ENCODE assay signal across 8 cellular contexts in the genomic region with DNA sequence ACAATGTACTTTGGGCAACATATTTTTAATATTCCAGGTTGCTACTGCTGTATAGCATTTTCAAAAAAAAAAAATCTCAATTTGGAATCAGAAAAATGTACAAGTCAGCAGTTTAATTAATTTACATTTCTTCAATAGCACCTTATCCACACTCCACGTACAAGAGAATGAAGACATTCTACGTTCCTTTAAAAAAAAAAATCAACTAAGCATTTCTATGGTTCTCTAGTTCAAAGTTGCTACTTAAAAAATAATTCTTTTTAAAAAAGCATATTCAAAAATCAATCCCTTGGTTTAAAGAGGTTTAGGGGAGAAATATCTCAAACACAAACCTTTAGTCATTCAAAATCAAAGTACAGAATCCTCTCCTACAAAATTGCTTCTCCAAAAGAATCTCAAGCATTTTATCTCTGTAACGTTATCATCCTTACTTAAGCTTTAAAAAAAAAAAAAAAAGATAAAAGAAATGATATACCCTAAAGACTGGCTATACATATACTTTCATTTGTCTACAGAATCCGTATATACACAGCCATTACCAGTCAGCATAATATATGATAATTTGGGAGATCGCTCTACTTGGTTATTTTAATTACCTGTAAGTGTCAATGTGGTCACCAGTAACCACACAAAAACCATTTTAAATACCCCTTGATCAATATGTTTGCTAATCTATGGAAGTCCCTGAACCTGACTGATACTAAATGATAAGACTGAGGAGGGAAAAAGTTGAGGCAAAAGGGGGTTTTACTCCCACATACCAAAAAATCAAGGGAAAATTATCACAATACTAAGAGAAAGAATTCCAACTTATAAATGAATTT. TPM values are rescaled to one million over a fixed set of nuclear protein-coding genes. Genes with fewer than 3 reads are reported as not detected.
DNase-seq lines count a peak whose midpoint lies in the region; TF ChIP-seq lines count a peak whose summit lies in the region.
"Had no signal": no experiment of that assay in that cellular context is flagged by ENCODE, and none has a peak within 500 bp of the region (broad histone marks: within the 10 kb centered on the region; RNA-seq: fewer than 3 reads in every experiment).

No MANE protein-coding gene starts in this region.

- H3F3A ChIP-seq in GM23248 (ENCODE audit: insufficient read depth) (peaks cover 11% of the 10 kb centered on the region; the same call in 1 of the 2 replicates), PC-9 (ENCODE audit: insufficient read depth, low read depth) (no peaks in the 10 kb centered on the region; the same call in 1 of the 2 replicates)

- H2BK120ac ChIP-seq in neuronal stem cell (ENCODE audit: low read depth, low read length) = no peak overlapping the region

- H2BK15ac ChIP-seq in neuronal stem cell (ENCODE audit: low read length) = no peak overlapping the region

- H3K23ac ChIP-seq in neuronal stem cell (ENCODE audit: low read depth, low read length, poor library complexity) = no peak overlapping the region

- no peaks in the 10 kb centered on the region for H3K27me3 ChIP-seq in GM23248 (replicated peaks; ENCODE audit: insufficient read depth)
- no peaks in the 10 kb centered on the region for H3K27me3 ChIP-seq in PC-9 (ENCODE audit: insufficient read depth, low read depth)
- H3K27me3 ChIP-seq in neuronal stem cell (ENCODE audit: control insufficient read depth in 3 of 3, insufficient read depth in 3 of 3, low read depth in 1 of 3, low read length in 3 of 3) = no peaks in the 10 kb centered on the region
- H3K27me3 ChIP-seq: Peyer's patch had no signal

- H3K18ac ChIP-seq in neuronal stem cell (ENCODE audit: low read length) = no peak overlapping the region

- no peak overlapping the region for H3K27ac Mint-ChIP-seq in endothelial cell (ENCODE audit: unreplicated experiment)

- no peaks in the 10 kb centered on the region for H3K9me3 Mint-ChIP-seq in endothelial cell (ENCODE audit: unreplicated experiment)

- no peak overlapping the region for H2AK5ac ChIP-seq in neuronal stem cell (ENCODE audit: low read depth, low read length)

- H3K14ac ChIP-seq in neuronal stem cell (ENCODE audit: low read length) = no peak overlapping the region

- H3K4me1 Mint-ChIP-seq in endothelial cell (ENCODE audit: unreplicated experiment) = peaks cover 41% of the 10 kb centered on the region

- H3K4me3 ChIP-seq in GM23248 (peak overlapping the region; percentile 92), PC-9 (peak overlapping the region; percentile 89), skeletal muscle cell (ENCODE audit: low read depth, low read length) (peak overlapping the region; percentile 72), neuronal stem cell (ENCODE audit: low read length in 2 of 2) (peak overlapping the region in 1 of 2 donors; percentile 73)

- H3K4me2 ChIP-seq in GM23248 (ENCODE audit: unreplicated experiment) (peak overlapping the region; percentile 95), PC-9 (peak overlapping the region; percentile 96), neuronal stem cell (ENCODE audit: insufficient read depth, low read length, poor library complexity, severe bottlenecking) (no peak overlapping the region)

- H2BK12ac ChIP-seq in neuronal stem cell (ENCODE audit: low read length) = no peak overlapping the region

- H3K27me3 Mint-ChIP-seq in endothelial cell (ENCODE audit: unreplicated experiment) = peaks cover 11% of the 10 kb centered on the region

- H3K9me3 ChIP-seq in GM23248 (ENCODE audit: low read depth) = no peaks in the 10 kb centered on the region
- H3K9me3 ChIP-seq in PC-9 (ENCODE audit: insufficient read depth, low read depth) = no peaks in the 10 kb centered on the region
- no peaks in the 10 kb centered on the region for H3K9me3 ChIP-seq in neuronal stem cell (replicated peaks in 1 of 2; ENCODE audit: control insufficient read depth in 2 of 2, insufficient read depth in 1 of 2, low read depth in 1 of 2, low read length in 2 of 2)
- H3K9me3 ChIP-seq: Peyer's patch had no signal

- BruUV-seq in PC-9 (replicated peaks; lab: Mats Ljungman, UMichigan) = no TSS peak

- peaks cover 33% of the 10 kb centered on the region for H4K20me1 ChIP-seq in GM23248 (ENCODE audit: insufficient read depth)
- peaks cover 57% of the 10 kb centered on the region for H4K20me1 ChIP-seq in PC-9 (ENCODE audit: insufficient read depth)

- H3K4me3 Mint-ChIP-seq in endothelial cell (ENCODE audit: unreplicated experiment) = peak overlapping the region; percentile 100

- 30 to 35% methylated on average over 5 of the region's 5 CpGs for WGBS in GM23248 (ENCODE audit: low coverage in 1 of 2, low lambda C conversion rate in 2 of 2, missing lambda C conversion rate in 2 of 2), 2 experiments
- no CpG with 5 or more reads among the region's 5 CpGs for WGBS in neuronal stem cell (ENCODE audit: extremely low coverage in 2 of 2, insufficient read length in 2 of 2, insufficient replicate concordance in 1 of 2), 2 donors

- H2BK5ac ChIP-seq in neuronal stem cell (ENCODE audit: low read length) = no peak overlapping the region

- H3K27ac ChIP-seq in GM23248 (no peak overlapping the region), PC-9 (0 out of 2 replicates have a peak overlapping the region, but pooled peaks have one; percentile 5), neuronal stem cell (replicated peaks; ENCODE audit: low read length) (no peak overlapping the region)

- H3K36me3 ChIP-seq in GM23248 (ENCODE audit: low read depth) (no peaks in the 10 kb centered on the region), PC-9 (ENCODE audit: low read depth) (no peaks in the 10 kb centered on the region), neuronal stem cell (replicated peaks in 1 of 2; ENCODE audit: control insufficient read depth in 2 of 2, insufficient read depth in 2 of 2, low read length in 2 of 2) (no peaks in the 10 kb centered on the region)
- H3K36me3 ChIP-seq: Peyer's patch had no signal

- in situ Hi-C loops in GM23248 (cut with MboI) = no loop called here

- H4K91ac ChIP-seq in neuronal stem cell (ENCODE audit: low read depth, low read length, poor library complexity) = no peak overlapping the region

- H3K9ac ChIP-seq in GM23248 (peak overlapping the region; percentile 87), neuronal stem cell (ENCODE audit: low read depth, low read length, poor library complexity) (no peak overlapping the region)

- H3K79me2 ChIP-seq in GM23248 (ENCODE audit: insufficient read depth) = peaks cover 71% of the 10 kb centered on the region
- peaks cover 72% of the 10 kb centered on the region for H3K79me2 ChIP-seq in PC-9 (ENCODE audit: low read depth)

- H4K8ac ChIP-seq in neuronal stem cell (ENCODE audit: low read depth, low read length) = no peak overlapping the region

- CTCF ChIA-PET in PC-9 (lab: Charles Lee) = interaction anchor here (0.6 kb wide), 3 partner anchors 134 to 259 kb away, joined by 3 to 6 read pairs (median 6); no protein-coding TSS in a partner anchor

- no peak for DNase-seq in GM23248
- DNase-seq in PC-9 = no peak
- DNase-seq in endothelial cell (ENCODE audit: low spot score) = no peak
- no peak for DNase-seq in skeletal muscle cell (ENCODE audit: low read depth)
- DNase-seq in neuronal stem cell (ENCODE audit: low spot score) = no peak
- DNase-seq in HPDE6-E6E7 (ENCODE audit: extremely low spot score) = no peak
- DNase-seq in activated CD8-positive, alpha-beta memory T cell treated with anti-CD3 and anti-CD28 coated beads for 24 hours = no peak
- DNase-seq: Peyer's patch had no signal

- H2AFZ ChIP-seq in GM23248 (no peak overlapping the region), PC-9 (no peak overlapping the region), neuronal stem cell (ENCODE audit: low read length) (no peak overlapping the region)

- peaks cover 10% of the 10 kb centered on the region for H3K36me3 Mint-ChIP-seq in endothelial cell (ENCODE audit: low read depth, unreplicated experiment)

- POLR2A ChIA-PET in PC-9 (lab: Charles Lee; ENCODE audit: unreplicated experiment) = interaction anchor here (0.6 kb wide), 2 partner anchors 72 to 151 kb away, joined by 3 to 9 read pairs; no protein-coding TSS in a partner anchor

- H3K79me1 ChIP-seq in neuronal stem cell (ENCODE audit: low read depth, low read length) = no peaks in the 10 kb centered on the region

- intact Hi-C loops in PC-9 (cut with micrococcal nuclease; ENCODE audit: unreplicated experiment) = loop anchor here (2.0 kb wide), 1 partner anchor 132 kb away; no protein-coding TSS in a partner anchor

- H3K4ac ChIP-seq in neuronal stem cell (ENCODE audit: low read length) = no peak overlapping the region

- 0 out of 2 replicates have a peak, but pooled peaks have one; percentile 3 for TF ChIP-seq CTCF in PC-9 (conservative IDR thresholded peaks at IDR 0.05)
- TF ChIP-seq CTCF in endothelial cell (IDR thresholded peaks at IDR 0.05; ENCODE audit: unreplicated experiment) = no peak

- H3K9me2 ChIP-seq in GM23248 (ENCODE audit: insufficient read depth) = no peaks in the 10 kb centered on the region
- no peaks in the 10 kb centered on the region for H3K9me2 ChIP-seq in PC-9 (ENCODE audit: insufficient read depth)

- H3K4me1 ChIP-seq in GM23248 (ENCODE audit: insufficient read depth) = peaks cover 26% of the 10 kb centered on the region
- peaks cover 36% of the 10 kb centered on the region for H3K4me1 ChIP-seq in PC-9 (replicated peaks; ENCODE audit: insufficient read depth)
- peaks cover 5 to 8% of the 10 kb centered on the region in 2 donors for H3K4me1 ChIP-seq in neuronal stem cell (ENCODE audit: control insufficient read depth in 2 of 2, insufficient read depth in 1 of 2, low read depth in 1 of 2, low read length in 2 of 2)

RNA-seq across cellular contexts. Expression of gene MED13L, which starts 2.7 kb away (rescaled TPM):
- 88.7 and 187 TPM in 2 replicates for total RNA-seq in GM23248 (2014; rRNA removed; shearing (Covaris generic))
- polyA plus RNA-seq in GM23248 (2016; fragmentation: Nextera tagmentation; extraction: Ambion mirVana) = 9.5 and 11.7 TPM in 2 replicates
- total RNA-seq in PC-9 (2021) = 89.5 and 101 TPM in 2 replicates
- total RNA-seq in endothelial cell (ENCODE audit: unreplicated experiment) = 97.0 TPM
- polyA plus RNA-seq in neuronal stem cell (2013, experiment 1 of 2) = 32.5 TPM
- polyA plus RNA-seq in neuronal stem cell (2013, experiment 2 of 2) = 31.8 TPM
